Comparison of ENCODE assay signal across 1 cellular context in the genomic region with DNA sequence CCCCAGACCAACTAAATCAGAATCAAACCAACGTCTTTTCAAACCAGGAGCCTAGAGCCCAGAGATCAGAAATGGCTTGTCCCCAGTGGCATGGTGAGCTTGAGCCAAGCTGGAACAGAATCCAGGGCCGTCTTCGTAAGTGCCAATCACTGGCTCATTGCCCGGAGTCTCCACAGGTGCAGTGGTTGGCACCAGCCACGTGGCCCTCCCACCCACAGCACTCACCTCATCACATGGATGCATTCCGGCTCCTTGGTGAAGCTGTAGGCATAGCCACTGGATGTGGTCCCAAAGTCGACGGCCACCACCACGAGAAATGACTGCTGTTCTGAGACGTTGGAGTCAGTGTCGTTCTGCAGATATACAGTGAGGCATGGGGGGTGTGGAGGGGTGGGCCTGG.
TF ChIP-seq lines count a peak whose summit lies in the region.

No MANE protein-coding gene starts in this region.

TF ChIP-seq in H1, 55 proteins besides CTCF, POLR2A, EP300 and RAD21:
- TF ChIP-seq ASH2L (IDR thresholded peaks at IDR 0.05; ENCODE audit: low read length) (no peak), JUN (IDR thresholded peaks at IDR 0.05; ENCODE audit: low read depth, low read length) (no peak), POLR2AphosphoS5 (IDR thresholded peaks at IDR 0.05; ENCODE audit: low read depth, low read length) (no peak), KDM1A (IDR thresholded peaks at IDR 0.05; ENCODE audit: borderline replicate concordance, low read length) (no peak), TAF7 (optimal IDR thresholded peaks at IDR 0.05; ENCODE audit: borderline replicate concordance, low read depth, low read length) (no peak), TEAD4 (IDR thresholded peaks at IDR 0.05; ENCODE audit: low read depth, low read length) (no peak), GTF2F1 (IDR thresholded peaks at IDR 0.05; ENCODE audit: borderline replicate concordance, low read depth, low read length) (no peak), BACH1 (IDR thresholded peaks at IDR 0.05; ENCODE audit: low read length) (no peak), PHF8 (conservative IDR thresholded peaks at IDR 0.05; ENCODE audit: low read depth, low read length) (no peak), CBX5 (IDR thresholded peaks at IDR 0.05; ENCODE audit: low read depth, low read length) (no peak), SIX5 (IDR thresholded peaks at IDR 0.05; ENCODE audit: low read depth, low read length) (no peak), EZH2 (IDR thresholded peaks at IDR 0.05; ENCODE audit: low read depth, low read length, severe bottlenecking) (no peak), SAP30 (IDR thresholded peaks at IDR 0.05; ENCODE audit: insufficient read depth, insufficient replicate concordance, low read length) (no peak), JUND (IDR thresholded peaks at IDR 0.05; ENCODE audit: low read length) (no peak), FOSL1 (IDR thresholded peaks at IDR 0.05; ENCODE audit: insufficient read depth, low read depth, low read length) (no peak), SP4 (IDR thresholded peaks at IDR 0.05; ENCODE audit: low read length) (no peak)
- TF ChIP-seq, protein P1, sequence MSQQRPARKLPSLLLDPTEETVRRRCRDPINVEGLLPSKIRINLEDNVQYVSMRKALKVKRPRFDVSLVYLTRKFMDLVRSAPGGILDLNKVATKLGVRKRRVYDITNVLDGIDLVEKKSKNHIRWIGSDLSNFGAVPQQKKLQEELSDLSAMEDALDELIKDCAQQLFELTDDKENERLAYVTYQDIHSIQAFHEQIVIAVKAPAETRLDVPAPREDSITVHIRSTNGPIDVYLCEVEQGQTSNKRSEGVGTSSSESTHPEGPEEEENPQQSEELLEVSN (IDR thresholded peaks at IDR 0.05) = no peak
- TF ChIP-seq, protein P2, sequence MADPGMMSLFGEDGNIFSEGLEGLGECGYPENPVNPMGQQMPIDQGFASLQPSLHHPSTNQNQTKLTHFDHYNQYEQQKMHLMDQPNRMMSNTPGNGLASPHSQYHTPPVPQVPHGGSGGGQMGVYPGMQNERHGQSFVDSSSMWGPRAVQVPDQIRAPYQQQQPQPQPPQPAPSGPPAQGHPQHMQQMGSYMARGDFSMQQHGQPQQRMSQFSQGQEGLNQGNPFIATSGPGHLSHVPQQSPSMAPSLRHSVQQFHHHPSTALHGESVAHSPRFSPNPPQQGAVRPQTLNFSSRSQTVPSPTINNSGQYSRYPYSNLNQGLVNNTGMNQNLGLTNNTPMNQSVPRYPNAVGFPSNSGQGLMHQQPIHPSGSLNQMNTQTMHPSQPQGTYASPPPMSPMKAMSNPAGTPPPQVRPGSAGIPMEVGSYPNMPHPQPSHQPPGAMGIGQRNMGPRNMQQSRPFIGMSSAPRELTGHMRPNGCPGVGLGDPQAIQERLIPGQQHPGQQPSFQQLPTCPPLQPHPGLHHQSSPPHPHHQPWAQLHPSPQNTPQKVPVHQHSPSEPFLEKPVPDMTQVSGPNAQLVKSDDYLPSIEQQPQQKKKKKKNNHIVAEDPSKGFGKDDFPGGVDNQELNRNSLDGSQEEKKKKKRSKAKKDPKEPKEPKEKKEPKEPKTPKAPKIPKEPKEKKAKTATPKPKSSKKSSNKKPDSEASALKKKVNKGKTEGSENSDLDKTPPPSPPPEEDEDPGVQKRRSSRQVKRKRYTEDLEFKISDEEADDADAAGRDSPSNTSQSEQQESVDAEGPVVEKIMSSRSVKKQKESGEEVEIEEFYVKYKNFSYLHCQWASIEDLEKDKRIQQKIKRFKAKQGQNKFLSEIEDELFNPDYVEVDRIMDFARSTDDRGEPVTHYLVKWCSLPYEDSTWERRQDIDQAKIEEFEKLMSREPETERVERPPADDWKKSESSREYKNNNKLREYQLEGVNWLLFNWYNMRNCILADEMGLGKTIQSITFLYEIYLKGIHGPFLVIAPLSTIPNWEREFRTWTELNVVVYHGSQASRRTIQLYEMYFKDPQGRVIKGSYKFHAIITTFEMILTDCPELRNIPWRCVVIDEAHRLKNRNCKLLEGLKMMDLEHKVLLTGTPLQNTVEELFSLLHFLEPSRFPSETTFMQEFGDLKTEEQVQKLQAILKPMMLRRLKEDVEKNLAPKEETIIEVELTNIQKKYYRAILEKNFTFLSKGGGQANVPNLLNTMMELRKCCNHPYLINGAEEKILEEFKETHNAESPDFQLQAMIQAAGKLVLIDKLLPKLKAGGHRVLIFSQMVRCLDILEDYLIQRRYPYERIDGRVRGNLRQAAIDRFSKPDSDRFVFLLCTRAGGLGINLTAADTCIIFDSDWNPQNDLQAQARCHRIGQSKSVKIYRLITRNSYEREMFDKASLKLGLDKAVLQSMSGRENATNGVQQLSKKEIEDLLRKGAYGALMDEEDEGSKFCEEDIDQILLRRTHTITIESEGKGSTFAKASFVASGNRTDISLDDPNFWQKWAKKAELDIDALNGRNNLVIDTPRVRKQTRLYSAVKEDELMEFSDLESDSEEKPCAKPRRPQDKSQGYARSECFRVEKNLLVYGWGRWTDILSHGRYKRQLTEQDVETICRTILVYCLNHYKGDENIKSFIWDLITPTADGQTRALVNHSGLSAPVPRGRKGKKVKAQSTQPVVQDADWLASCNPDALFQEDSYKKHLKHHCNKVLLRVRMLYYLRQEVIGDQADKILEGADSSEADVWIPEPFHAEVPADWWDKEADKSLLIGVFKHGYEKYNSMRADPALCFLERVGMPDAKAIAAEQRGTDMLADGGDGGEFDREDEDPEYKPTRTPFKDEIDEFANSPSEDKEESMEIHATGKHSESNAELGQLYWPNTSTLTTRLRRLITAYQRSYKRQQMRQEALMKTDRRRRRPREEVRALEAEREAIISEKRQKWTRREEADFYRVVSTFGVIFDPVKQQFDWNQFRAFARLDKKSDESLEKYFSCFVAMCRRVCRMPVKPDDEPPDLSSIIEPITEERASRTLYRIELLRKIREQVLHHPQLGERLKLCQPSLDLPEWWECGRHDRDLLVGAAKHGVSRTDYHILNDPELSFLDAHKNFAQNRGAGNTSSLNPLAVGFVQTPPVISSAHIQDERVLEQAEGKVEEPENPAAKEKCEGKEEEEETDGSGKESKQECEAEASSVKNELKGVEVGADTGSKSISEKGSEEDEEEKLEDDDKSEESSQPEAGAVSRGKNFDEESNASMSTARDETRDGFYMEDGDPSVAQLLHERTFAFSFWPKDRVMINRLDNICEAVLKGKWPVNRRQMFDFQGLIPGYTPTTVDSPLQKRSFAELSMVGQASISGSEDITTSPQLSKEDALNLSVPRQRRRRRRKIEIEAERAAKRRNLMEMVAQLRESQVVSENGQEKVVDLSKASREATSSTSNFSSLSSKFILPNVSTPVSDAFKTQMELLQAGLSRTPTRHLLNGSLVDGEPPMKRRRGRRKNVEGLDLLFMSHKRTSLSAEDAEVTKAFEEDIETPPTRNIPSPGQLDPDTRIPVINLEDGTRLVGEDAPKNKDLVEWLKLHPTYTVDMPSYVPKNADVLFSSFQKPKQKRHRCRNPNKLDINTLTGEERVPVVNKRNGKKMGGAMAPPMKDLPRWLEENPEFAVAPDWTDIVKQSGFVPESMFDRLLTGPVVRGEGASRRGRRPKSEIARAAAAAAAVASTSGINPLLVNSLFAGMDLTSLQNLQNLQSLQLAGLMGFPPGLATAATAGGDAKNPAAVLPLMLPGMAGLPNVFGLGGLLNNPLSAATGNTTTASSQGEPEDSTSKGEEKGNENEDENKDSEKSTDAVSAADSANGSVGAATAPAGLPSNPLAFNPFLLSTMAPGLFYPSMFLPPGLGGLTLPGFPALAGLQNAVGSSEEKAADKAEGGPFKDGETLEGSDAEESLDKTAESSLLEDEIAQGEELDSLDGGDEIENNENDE (IDR thresholded peaks at IDR 0.05; ENCODE audit: insufficient replicate concordance, low read length) = no peak
